ENCODE assay signal across 7 cellular contexts in the genomic region with DNA sequence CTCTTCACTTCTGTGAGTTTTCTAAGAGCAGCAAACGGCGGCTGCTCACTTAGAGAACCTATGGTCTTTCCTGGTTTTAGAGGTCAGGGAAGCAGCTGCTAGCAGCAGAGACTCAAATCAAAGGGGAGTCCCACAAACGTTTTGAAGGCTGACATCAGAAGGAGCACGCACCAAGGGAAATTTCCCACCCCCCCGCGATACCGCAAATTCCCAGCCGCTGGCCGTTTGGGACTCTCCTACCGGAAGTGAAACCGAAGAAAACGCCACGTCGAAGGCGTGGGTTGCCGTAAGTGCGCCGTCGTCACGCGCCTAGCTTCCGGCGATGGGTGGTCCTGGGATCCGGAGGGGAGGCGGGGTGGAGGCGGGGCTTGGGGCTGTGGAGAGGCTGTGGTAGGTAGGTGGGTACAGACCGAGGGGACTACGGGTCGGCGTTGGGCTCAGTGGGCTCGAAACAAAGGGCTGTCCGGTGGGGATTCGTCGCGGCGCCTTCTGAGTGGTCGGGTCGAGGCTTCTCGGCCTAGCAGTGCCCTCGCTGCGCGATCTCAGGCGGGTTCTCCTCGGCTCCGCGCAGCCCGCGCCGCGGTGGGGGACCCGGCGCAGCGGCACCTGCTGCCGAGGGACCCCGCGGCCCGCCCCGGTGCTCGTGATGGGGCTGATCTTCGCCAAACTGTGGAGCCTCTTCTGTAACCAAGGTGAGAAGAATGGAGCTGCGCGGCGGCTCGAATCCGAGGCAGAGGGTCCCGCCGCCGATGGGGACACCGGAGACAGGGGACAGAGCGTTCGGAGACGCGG.
A peak's percentile ranks its signal among the peaks of the same experiment; 100 is the strongest.
DNase-seq lines count a peak whose midpoint lies in the region; ATAC-seq, FAIRE-seq and TF ChIP-seq lines count a peak whose summit lies in the region.

A gene with protein sequence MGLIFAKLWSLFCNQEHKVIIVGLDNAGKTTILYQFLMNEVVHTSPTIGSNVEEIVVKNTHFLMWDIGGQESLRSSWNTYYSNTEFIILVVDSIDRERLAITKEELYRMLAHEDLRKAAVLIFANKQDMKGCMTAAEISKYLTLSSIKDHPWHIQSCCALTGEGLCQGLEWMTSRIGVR (plus strand): TSS at position 440 of the 792 bp plus-strand sequence. CDS start 207 bp downstream, at position 647.

- peak; percentile 89 for DNase-seq in GM18507 (ENCODE audit: extremely low spot score, insufficient read length, low read depth)
- peak; percentile 80 for DNase-seq in NCI-H2029 (lab: John Stamatoyannopoulos, UW)
- DNase-seq in T1000 (lab: John Stamatoyannopoulos, UW) = peak; percentile 99
- peak; percentile 99 for DNase-seq in astrocyte of the spinal cord (ENCODE audit: low read depth, low spot score)
- DNase-seq in hippocampal formation (lab: John Stamatoyannopoulos, UW) = peak; percentile 90 to 95
- peak; percentile 97 for DNase-seq in retina

- in situ Hi-C loops in astrocyte of the spinal cord (cut with HindIII; ENCODE audit: low sequenced_read_pairs) = no loop called here

- no peak for TF ChIP-seq CTCF in astrocyte of the spinal cord (IDR thresholded peaks at IDR 0.05; ENCODE audit: low read depth, low read length)

- FAIRE-seq in GM18507 (lab: Jason Lieb, UNC) = peak; percentile 97

- peak within 1 kb of the TSS; percentile 91 for H3K4me3 ChIP-seq in astrocyte of the spinal cord (ENCODE audit: low read depth, low read length)

- ATAC-seq in HG02973 (IDR thresholded peaks at IDR 0.05; ENCODE audit: unreplicated experiment) = peak; percentile 86

Comparison
In these comparisons a context has a peak if more than half of its experiments do, and no peak if none do; other contexts are left out.
1. Peak in every context shown above with its lines: DNase-seq, ATAC-seq and H3K4me3 ChIP-seq.